In genomic region chr17:74807925-74808324, GRCh38 we compare ENCODE assay signal across 1 cellular context.
TF ChIP-seq lines count a peak whose summit lies in the region.

No MANE protein-coding gene starts in this region.

TF ChIP-seq in IMR-90, 13 proteins besides CTCF, POLR2A, EP300 and RAD21 (continued from another document):
- TF ChIP-seq ELK1 (IDR thresholded peaks at IDR 0.05; ENCODE audit: borderline replicate concordance, low read depth, low read length) (no peak), FOS (IDR thresholded peaks at IDR 0.05; ENCODE audit: low read depth, low read length) (no peak), MXI1 (IDR thresholded peaks at IDR 0.05; ENCODE audit: borderline replicate concordance, low read depth, low read length) (no peak), RCOR1 (IDR thresholded peaks at IDR 0.05; ENCODE audit: insufficient replicate concordance, low read length) (no peak), MAZ (IDR thresholded peaks at IDR 0.05; ENCODE audit: borderline replicate concordance, low read depth, low read length) (no peak), NFE2L2 (IDR thresholded peaks at IDR 0.05; ENCODE audit: low read depth, low read length) (no peak)
